Comparison of ENCODE assay signal across 8 cellular contexts in genomic region chr19:17947815-17948473, GRCh38. TPM values are rescaled to one million over a fixed set of nuclear protein-coding genes. Genes with fewer than 3 reads are reported as not detected.
DNase-seq lines count a peak whose midpoint lies in the region; ATAC-seq and TF ChIP-seq lines count a peak whose summit lies in the region.

No MANE protein-coding gene starts in this region.

- DNase-seq in HL-60 (ENCODE audit: low read depth in 1 of 2, low spot score in 1 of 2), result peak; percentile 73 to 88
- DNase-seq in NCI-H748 treated with DMSO at 0.1 percent for 48 hours (lab: John Stamatoyannopoulos, UW), result peak; percentile 91
- peak; percentile 88 to 90 for DNase-seq in activated CD4-positive, alpha-beta T cell treated with anti-CD3 and anti-CD28 coated beads, Interleukin-2, amount 50 U/mL, for 24 hours (ENCODE audit: low read depth in 1 of 2, low spot score in 1 of 2)
- DNase-seq in dermis blood vessel endothelial cell, result peak; percentile 94
- peak; percentile 84 to 97 for DNase-seq in lower leg skin (ENCODE audit: low spot score in 2 of 2)
- DNase-seq in stimulated activated CD4-positive, alpha-beta T cell treated with anti-CD3 and anti-CD28 coated beads, Interleukin-4, amount 100 ng/mL, for 24 hours, result peak; percentile 94

- H3K27me3 ChIP-seq in BLaER1 (peaks cover 44% of the 10 kb centered on the region), HL-60 (ENCODE audit: insufficient read depth, poor library complexity, severe bottlenecking) (peaks cover 37% of the 10 kb centered on the region)

- WGBS in lower leg skin, 2 donors, result 2% methylated on average over 47 of the region's 89 CpGs; no CpG with 5 or more reads in 1 of the 2 donors

- ATAC-seq in GM19438 (IDR thresholded peaks at IDR 0.05; ENCODE audit: low read depth, unreplicated experiment), result peak; percentile 53

- peaks cover 69% of the 10 kb centered on the region for H3K4me1 ChIP-seq in BLaER1

- peaks cover 39% of the 10 kb centered on the region for H4K20me1 ChIP-seq in BLaER1

- no peak for TF ChIP-seq POLR2A in lower leg skin (IDR thresholded peaks at IDR 0.05)

- H3K4me3 ChIP-seq in BLaER1, result peak overlapping the region; percentile 61
- H3K4me3 ChIP-seq in HL-60 (replicated peaks; ENCODE audit: insufficient read depth, low read length), result peak overlapping the region; percentile 60
- peak overlapping the region; percentile 35 for H3K4me3 ChIP-seq in lower leg skin (ENCODE audit: low read depth, poor library complexity, severe bottlenecking)

- peak overlapping the region; percentile 93 for H3K4me2 ChIP-seq in BLaER1

- H3K36me3 ChIP-seq in BLaER1, result peaks cover 21% of the 10 kb centered on the region

- H3K9ac ChIP-seq in BLaER1, result no peak overlapping the region

- H3K9me3 ChIP-seq in BLaER1, result no peaks in the 10 kb centered on the region

- no peak for TF ChIP-seq CTCF in HL-60 (IDR thresholded peaks at IDR 0.05; ENCODE audit: insufficient read depth, low read length)
- no peak for TF ChIP-seq CTCF in lower leg skin (IDR thresholded peaks at IDR 0.05)

- H3K27ac ChIP-seq in BLaER1 (no peak overlapping the region), HL-60 (replicated peaks) (no peak overlapping the region)

- intact Hi-C loops in lower leg skin (cut with DNase I; ENCODE audit: low total_unique reads), result loop anchor here (10.0 kb wide), 1 partner anchor 117 kb away; no protein-coding TSS in a partner anchor

RNA-seq across cellular contexts. Expression of gene CCDC124, which starts 15.1 kb away (rescaled TPM):
- 24.8 and 58.4 TPM in 2 replicates for total RNA-seq in dermis blood vessel endothelial cell
- total RNA-seq in lower leg skin, result 10 to 100 TPM; 32.6 to 91.9 (median 47.4) TPM

RNA-seq across cellular contexts. Expression of gene KCNN1, which starts 19.0 kb away (rescaled TPM):
- total RNA-seq in dermis blood vessel endothelial cell (under 0.01 and 0.42 TPM in 2 replicates), lower leg skin (under 1 TPM in 1 of 4 donors, not detected in 3; 0.36 TPM)
